In genomic region chr11:65852508-65853248, GRCh38 we compare ENCODE assay signal across 14 cellular contexts. TPM values are rescaled to one million over a fixed set of nuclear protein-coding genes. Genes with fewer than 3 reads are reported as not detected.
DNase-seq lines count a peak whose midpoint lies in the region; TF ChIP-seq lines count a peak whose summit lies in the region.
"Had no signal": no experiment of that assay in that cellular context is flagged by ENCODE, and none has a peak within 500 bp of the region (broad histone marks: within the 10 kb centered on the region; RNA-seq: fewer than 3 reads in every experiment).

No MANE protein-coding gene starts in this region.

- peaks cover 30% of the 10 kb centered on the region for H3K4me1 Mint-ChIP-seq in activated CD4-positive, alpha-beta T cell treated with anti-CD3 and anti-CD28 coated beads, Interleukin-2, amount 10 ng/mL, durations not matched to agents 24 days and 14 days

- intact Hi-C loops in activated CD4-positive, alpha-beta T cell treated with anti-CD3 and anti-CD28 coated beads, Interleukin-2, amount 10 ng/mL, durations not matched to agents 24 days and 14 days (cut with micrococcal nuclease) = loop anchor here (1.0 kb wide), 1 partner anchor 18 kb away; no protein-coding TSS in a partner anchor
- intact Hi-C loops in posterior vena cava (cut with DNase I) = no loop called here

- H3K4me3 Mint-ChIP-seq in activated CD4-positive, alpha-beta T cell treated with anti-CD3 and anti-CD28 coated beads, Interleukin-2, amount 10 ng/mL, durations not matched to agents 24 days and 14 days = no peak overlapping the region

- H3K36me3 ChIP-seq in Karpas-422 (ENCODE audit: insufficient read depth, low read length) (peaks cover 45% of the 10 kb centered on the region), ectodermal cell (ENCODE audit: control insufficient read depth, insufficient read depth, low read length) (peaks cover 41% of the 10 kb centered on the region)

- in situ Hi-C loops in GM13977 (cut with MboI; ENCODE audit: low pct_unique_long_range_greater_than_20kb, low sequenced_read_pairs, unreplicated experiment) = no loop called here

- H2AFZ ChIP-seq in Karpas-422 (ENCODE audit: low read length) = no peak overlapping the region

- H3K27ac Mint-ChIP-seq in activated CD4-positive, alpha-beta T cell treated with anti-CD3 and anti-CD28 coated beads, Interleukin-2, amount 10 ng/mL, durations not matched to agents 24 days and 14 days = no peak overlapping the region

- H3K4me3 ChIP-seq in Karpas-422 (ENCODE audit: low read length) (no peak overlapping the region), ectodermal cell (ENCODE audit: insufficient read depth, low read depth, low read length) (no peak overlapping the region)
- H3K4me3 ChIP-seq: smooth muscle cell, tibial artery had no signal

- H3K9ac ChIP-seq in Karpas-422 (ENCODE audit: low read length) = no peak overlapping the region

- H3K27me3 ChIP-seq in Karpas-422 (ENCODE audit: low read length) (no peaks in the 10 kb centered on the region), ectodermal cell (ENCODE audit: control insufficient read depth, insufficient read depth, low read length, poor library complexity, severe bottlenecking) (no peaks in the 10 kb centered on the region)
- H3K27me3 ChIP-seq: tibial artery had no signal

- H3K9me3 ChIP-seq in Karpas-422 (ENCODE audit: low read length) = no peaks in the 10 kb centered on the region
- no peaks in the 10 kb centered on the region for H3K9me3 ChIP-seq in ectodermal cell (ENCODE audit: control insufficient read depth, low read length)

- H3K9me3 Mint-ChIP-seq in activated CD4-positive, alpha-beta T cell treated with anti-CD3 and anti-CD28 coated beads, Interleukin-2, amount 10 ng/mL, durations not matched to agents 24 days and 14 days = no peaks in the 10 kb centered on the region
- H3K9me3 Mint-ChIP-seq: activated naive CD4-positive, alpha-beta T cell treated with anti-CD3 and anti-CD28 coated beads, Interleukin-2, amount 50 U/mL, for 24 hours had no signal

- peaks cover 44% of the 10 kb centered on the region for H4K20me1 ChIP-seq in Karpas-422 (ENCODE audit: insufficient read depth, low read depth, low read length)

- H3K4me1 ChIP-seq in Karpas-422 (ENCODE audit: low read length) (peaks cover 9% of the 10 kb centered on the region), ectodermal cell (ENCODE audit: control insufficient read depth, insufficient read depth, low read length) (no peaks in the 10 kb centered on the region)

- no peaks in the 10 kb centered on the region for H3K27me3 Mint-ChIP-seq in activated CD4-positive, alpha-beta T cell treated with anti-CD3 and anti-CD28 coated beads, Interleukin-2, amount 10 ng/mL, durations not matched to agents 24 days and 14 days
- H3K27me3 Mint-ChIP-seq: activated naive CD4-positive, alpha-beta T cell treated with anti-CD3 and anti-CD28 coated beads, Interleukin-2, amount 50 U/mL, for 24 hours had no signal

- H3K27ac ChIP-seq in Karpas-422 (ENCODE audit: low read length) = no peak overlapping the region
- H3K27ac ChIP-seq in ectodermal cell (ENCODE audit: insufficient read depth, low read depth, low read length, poor library complexity, severe bottlenecking) = peak overlapping the region; percentile 16
- H3K27ac ChIP-seq: tibial artery had no signal

- H3K36me3 Mint-ChIP-seq in activated CD4-positive, alpha-beta T cell treated with anti-CD3 and anti-CD28 coated beads, Interleukin-2, amount 10 ng/mL, durations not matched to agents 24 days and 14 days (ENCODE audit: low read depth) = peaks cover 69% of the 10 kb centered on the region

- H3K4me2 ChIP-seq in Karpas-422 (ENCODE audit: low read depth, low read length, poor library complexity, severe bottlenecking) = no peak overlapping the region
- H3K4me2 ChIP-seq: smooth muscle cell had no signal

- peaks cover 22% of the 10 kb centered on the region for H3K79me2 ChIP-seq in Karpas-422 (ENCODE audit: low read length)

- no peak for TF ChIP-seq CTCF in GM13977 (IDR thresholded peaks at IDR 0.05; ENCODE audit: extremely low read depth, insufficient read depth, missing control alignments)

- no peaks in the 10 kb centered on the region for H3K9me2 ChIP-seq in Karpas-422 (replicated peaks; ENCODE audit: insufficient read depth, low read length)

- 96 to 97% methylated on average over 33 of the region's 33 CpGs for WGBS in ectodermal cell, 2 experiments

- peak; percentile 58 for DNase-seq in activated CD4-positive, alpha-beta T cell treated with anti-CD3 and anti-CD28 coated beads, Interleukin-2, amount 10 ng/mL, durations not matched to agents 24 days and 14 days
- DNase-seq in activated CD4-positive, alpha-beta T cell treated with anti-CD3 and anti-CD28 coated beads for 48 hours = no peak
- DNase-seq in Karpas-422 (peak; percentile 59), posterior vena cava (ENCODE audit: low spot score) (peak; percentile 80), UCSD-AML1 (lab: John Stamatoyannopoulos, UW; ENCODE audit: unreplicated experiment) (no peak), NCI-H226 (no peak), GM13977 (ENCODE audit: low spot score) (no peak)
- DNase-seq: ACHN; activated CD4-positive, alpha-beta T cell treated with anti-CD3 and anti-CD28 coated beads, Interleukin-2, amount 50 U/mL, for 4 hours; NCI-H2171 treated with DMSO at 0.1 percent for 48 hours had no signal

RNA-seq across cellular contexts. Expression of gene CFL1, which starts 5.3 kb away (rescaled TPM):
- 1,047 and 1,065 TPM in 2 replicates for total RNA-seq in activated CD4-positive, alpha-beta T cell treated with anti-CD3 and anti-CD28 coated beads, Interleukin-2, amount 10 ng/mL, durations not matched to agents 24 days and 14 days
- total RNA-seq in Karpas-422 (2014; rRNA removed; shearing (Covaris generic); ENCODE audit: low replicate concordance) = 514 and 827 TPM in 2 replicates
- polyA plus RNA-seq in ectodermal cell (2013, experiment 1 of 4) = 1,193 TPM
- 1,076 TPM for polyA plus RNA-seq in ectodermal cell (2013, experiment 2 of 4)
- 793 TPM for polyA plus RNA-seq in ectodermal cell (2013, experiment 3 of 4)
- 912 TPM for polyA plus RNA-seq in ectodermal cell (2013, experiment 4 of 4)
- 100 to 1,000 TPM; 697 to 707 TPM for total RNA-seq in posterior vena cava

RNA-seq across cellular contexts. Expression of gene MUS81, which starts 7.6 kb away (rescaled TPM):
- 77.4 and 80.5 TPM in 2 replicates for total RNA-seq in activated CD4-positive, alpha-beta T cell treated with anti-CD3 and anti-CD28 coated beads, Interleukin-2, amount 10 ng/mL, durations not matched to agents 24 days and 14 days
- total RNA-seq in Karpas-422 (2014; rRNA removed; shearing (Covaris generic); ENCODE audit: low replicate concordance) = 41.3 and 89.0 TPM in 2 replicates
- polyA plus RNA-seq in ectodermal cell (2013, experiment 1 of 4) = 47.9 TPM
- polyA plus RNA-seq in ectodermal cell (2013, experiment 2 of 4) = 47.7 TPM
- polyA plus RNA-seq in ectodermal cell (2013, experiment 3 of 4) = 49.9 TPM
- 58.3 TPM for polyA plus RNA-seq in ectodermal cell (2013, experiment 4 of 4)
- 10 to 100 TPM; 41.8 to 48.2 TPM for total RNA-seq in posterior vena cava

RNA-seq across cellular contexts. Expression of gene SNX32, which starts 18.9 kb away (rescaled TPM):
- total RNA-seq in activated CD4-positive, alpha-beta T cell treated with anti-CD3 and anti-CD28 coated beads, Interleukin-2, amount 10 ng/mL, durations not matched to agents 24 days and 14 days = 1.2 and 2.1 TPM in 2 replicates
- not detected in 2 replicates for total RNA-seq in Karpas-422 (2014; rRNA removed; shearing (Covaris generic); ENCODE audit: low replicate concordance)
- polyA plus RNA-seq in ectodermal cell (2013, experiment 1 of 4) = 3.9 TPM
- 5.1 TPM for polyA plus RNA-seq in ectodermal cell (2013, experiment 2 of 4)
- 3.4 TPM for polyA plus RNA-seq in ectodermal cell (2013, experiment 3 of 4)
- polyA plus RNA-seq in ectodermal cell (2013, experiment 4 of 4) = 4.3 TPM
- total RNA-seq in posterior vena cava = under 1 TPM; 0.52 to 0.65 TPM

RNA-seq across cellular contexts. Expression of gene EFEMP2, which starts 19.9 kb away (rescaled TPM):
- 8.4 and 9.1 TPM in 2 replicates for total RNA-seq in activated CD4-positive, alpha-beta T cell treated with anti-CD3 and anti-CD28 coated beads, Interleukin-2, amount 10 ng/mL, durations not matched to agents 24 days and 14 days
- 1.3 and 2.6 TPM in 2 replicates for total RNA-seq in Karpas-422 (2014; rRNA removed; shearing (Covaris generic); ENCODE audit: low replicate concordance)
- 25.8 TPM for polyA plus RNA-seq in ectodermal cell (2013, experiment 1 of 4)
- 26.8 TPM for polyA plus RNA-seq in ectodermal cell (2013, experiment 2 of 4)
- polyA plus RNA-seq in ectodermal cell (2013, experiment 3 of 4) = 26.6 TPM
- polyA plus RNA-seq in ectodermal cell (2013, experiment 4 of 4) = 32.7 TPM
- total RNA-seq in posterior vena cava = 100 to 1,000 TPM; 111 to 131 TPM

RNA-seq across cellular contexts. Expression of gene CTSW, which starts 27.0 kb away (rescaled TPM):
- total RNA-seq in activated CD4-positive, alpha-beta T cell treated with anti-CD3 and anti-CD28 coated beads, Interleukin-2, amount 10 ng/mL, durations not matched to agents 24 days and 14 days = 4.9 and 7.5 TPM in 2 replicates
- not detected in 2 replicates for total RNA-seq in Karpas-422 (2014; rRNA removed; shearing (Covaris generic); ENCODE audit: low replicate concordance)
- polyA plus RNA-seq in ectodermal cell (2013, experiment 1 of 4) = not detected
- polyA plus RNA-seq in ectodermal cell (2013, experiment 2 of 4) = not detected
- polyA plus RNA-seq in ectodermal cell (2013, experiment 3 of 4) = not detected
- not detected for polyA plus RNA-seq in ectodermal cell (2013, experiment 4 of 4)
- total RNA-seq in posterior vena cava = 1 to 10 TPM; 1.4 to 1.8 TPM
- total RNA-seq: smooth muscle cell had no signal
- polyA plus RNA-seq: smooth muscle cell had no signal

Comparison
In these comparisons a context has a peak if more than half of its experiments do, and no peak if none do; other contexts are left out.
1. DNase-seq: peak in activated CD4-positive, alpha-beta T cell treated with anti-CD3 and anti-CD28 coated beads, Interleukin-2, amount 10 ng/mL, durations not matched to agents 24 days and 14 days (single experiment), Karpas-422 (single experiment) and posterior vena cava (single experiment); none in activated CD4-positive, alpha-beta T cell treated with anti-CD3 and anti-CD28 coated beads for 48 hours (single experiment), UCSD-AML1 (single experiment), NCI-H226 (single experiment) and GM13977 (single experiment).